8 cellular contexts compared by ENCODE assay signal in genomic region chr17:65914784-65915342, GRCh38.
DNase-seq lines count a peak whose midpoint lies in the region; ATAC-seq and TF ChIP-seq lines count a peak whose summit lies in the region.

No MANE protein-coding gene starts in this region.

- H3K36me3 Mint-ChIP-seq in Calu3 (ENCODE audit: insufficient read depth, unreplicated experiment) = no peaks in the 10 kb centered on the region

- no peaks in the 10 kb centered on the region for H3K4me1 Mint-ChIP-seq in Calu3 (ENCODE audit: low read depth, unreplicated experiment)

- CTCF ChIA-PET in Calu3 (lab: Charles Lee) = interaction anchor here (0.7 kb wide), 1 partner anchor 14 kb away, joined by 4 read pairs; no protein-coding TSS in a partner anchor

- H3K4me3 Mint-ChIP-seq in Calu3 (ENCODE audit: low read depth, unreplicated experiment) = no peak overlapping the region

- BruUV-seq in Calu3 (replicated peaks; lab: Mats Ljungman, UMichigan) = no TSS peak

- peaks cover 11% of the 10 kb centered on the region for H3K27me3 Mint-ChIP-seq in Calu3 (ENCODE audit: unreplicated experiment)

- H3K27ac Mint-ChIP-seq in Calu3 (ENCODE audit: unreplicated experiment) = no peak overlapping the region

- no peak for TF ChIP-seq CTCF in Calu3 (IDR thresholded peaks at IDR 0.05; ENCODE audit: unreplicated experiment)

- intact Hi-C loops in Calu3 (cut with micrococcal nuclease; ENCODE audit: unreplicated experiment) = no loop called here

- ATAC-seq in GM19025 (IDR thresholded peaks at IDR 0.05; ENCODE audit: low read depth, unreplicated experiment) (peak; percentile 95), GM21786 (IDR thresholded peaks at IDR 0.05; ENCODE audit: unreplicated experiment) (peak; percentile 99), HG03565 (IDR thresholded peaks at IDR 0.05; ENCODE audit: unreplicated experiment) (peak; percentile 94)

- peaks cover 9% of the 10 kb centered on the region for H3K9me3 Mint-ChIP-seq in Calu3 (ENCODE audit: low read depth, unreplicated experiment)

- peak; percentile 34 for DNase-seq in glomerular endothelial cell (ENCODE audit: extremely low read depth, low read depth, low spot score)
- DNase-seq in NCI-H2227 (lab: John Stamatoyannopoulos, UW; ENCODE audit: unreplicated experiment) = no peak
- DNase-seq in medulla oblongata (ENCODE audit: extremely low spot score) = no peak
- no peak for DNase-seq in Calu3
- DNase-seq in ecto neural progenitor cell (ENCODE audit: low spot score) = no peak
